ENCODE assay signal across 8 cellular contexts in the genomic region with DNA sequence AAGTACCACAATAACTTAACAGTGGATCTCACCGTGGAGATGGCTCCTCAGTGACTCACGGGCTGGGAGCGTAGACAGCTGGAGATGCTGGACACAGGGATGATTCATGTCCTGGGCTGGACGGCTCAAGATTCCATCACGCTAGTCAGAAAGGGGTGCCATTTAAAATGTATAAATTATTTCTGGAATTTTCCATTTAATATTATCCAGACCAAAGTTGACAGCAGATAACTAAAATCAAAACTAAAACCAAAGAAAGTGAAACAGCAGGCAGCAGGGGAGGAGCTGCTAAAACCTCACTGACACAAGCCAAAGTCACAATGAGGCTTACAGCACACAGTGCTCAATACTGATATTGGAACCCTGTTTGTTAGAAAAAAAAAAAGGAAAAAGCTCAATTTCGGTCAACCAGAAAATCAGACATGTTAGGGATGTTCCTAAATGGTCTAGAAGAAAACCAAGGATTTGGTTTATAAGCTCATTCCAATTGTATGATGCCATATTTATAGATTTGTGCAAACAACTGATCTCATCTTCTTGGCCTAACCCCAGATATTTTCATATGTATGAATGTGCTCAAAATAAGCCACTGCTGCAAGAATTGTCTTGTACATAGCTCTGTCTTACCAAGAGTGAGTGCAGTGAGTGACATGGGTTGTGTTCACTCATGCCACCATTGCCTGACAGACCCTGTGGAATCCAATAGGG.
DNase-seq lines count a peak whose midpoint lies in the region; ATAC-seq and TF ChIP-seq lines count a peak whose summit lies in the region.

No MANE protein-coding gene starts in this region.

- H2AFZ ChIP-seq in smooth muscle cell (ENCODE audit: low read depth), result peak overlapping the region; percentile 26

- H4K20me1 ChIP-seq in smooth muscle cell (ENCODE audit: low read depth), result no peaks in the 10 kb centered on the region

- H3K4me2 ChIP-seq in smooth muscle cell, result peak overlapping the region; percentile 80

- peak; percentile 70 for DNase-seq in Right ventricle myocardium inferior (ENCODE audit: missing footprints)
- DNase-seq in cardiac septum (ENCODE audit: low spot score), result no peak
- peak; percentile 87 to 90 for DNase-seq in foreskin keratinocyte
- peak; percentile 5 for DNase-seq in smooth muscle cell (lab: John Stamatoyannopoulos, UW; ENCODE audit: unreplicated experiment)
- DNase-seq in NCI-H187 (lab: John Stamatoyannopoulos, UW), result no peak
- DNase-seq in retina, result no peak

- no peaks in the 10 kb centered on the region for H3K9me3 Mint-ChIP-seq in T-helper 1 cell treated with Interleukin-12 subunit alpha and Interleukin-12 subunit beta and Interleukin-4 antibody, amounts not matched to agents 30 μg/mL and 1 μg/mL, for 36 hours

- no peaks in the 10 kb centered on the region for H3K36me3 ChIP-seq in smooth muscle cell (ENCODE audit: low read depth)

- H3K4me1 ChIP-seq in foreskin keratinocyte (peaks cover 3% of the 10 kb centered on the region), smooth muscle cell (ENCODE audit: low read depth) (peaks cover 16% of the 10 kb centered on the region)

- intact Hi-C loops in Right ventricle myocardium inferior (cut with DNase I) (no loop called here), cardiac septum (cut with DNase I) (no loop called here)

- H3K27ac Mint-ChIP-seq in T-helper 1 cell treated with Interleukin-12 subunit alpha and Interleukin-12 subunit beta and Interleukin-4 antibody, amounts not matched to agents 30 μg/mL and 1 μg/mL, for 36 hours, result peak overlapping the region; percentile 24

- peaks cover 18% of the 10 kb centered on the region for H3F3A ChIP-seq in smooth muscle cell (ENCODE audit: low read depth)

- TF ChIP-seq CTCF in foreskin keratinocyte (conservative IDR thresholded peaks at IDR 0.05) (no peak), smooth muscle cell (IDR thresholded peaks at IDR 0.05; ENCODE audit: borderline replicate concordance, insufficient read depth, poor library complexity, severe bottlenecking) (no peak)

- H3K4me3 Mint-ChIP-seq in T-helper 1 cell treated with Interleukin-12 subunit alpha and Interleukin-12 subunit beta and Interleukin-4 antibody, amounts not matched to agents 30 μg/mL and 1 μg/mL, for 36 hours, result peak overlapping the region; percentile 57

- H3K27me3 ChIP-seq in foreskin keratinocyte, result no peaks in the 10 kb centered on the region
- H3K27me3 ChIP-seq in smooth muscle cell (ENCODE audit: low read depth), result no peaks in the 10 kb centered on the region

- peaks cover 32% of the 10 kb centered on the region for H3K4me1 Mint-ChIP-seq in T-helper 1 cell treated with Interleukin-12 subunit alpha and Interleukin-12 subunit beta and Interleukin-4 antibody, amounts not matched to agents 30 μg/mL and 1 μg/mL, for 36 hours (ENCODE audit: low read depth)

- ATAC-seq in Right ventricle myocardium inferior, result peak; percentile 80
- ATAC-seq in HG02970 (IDR thresholded peaks at IDR 0.05; ENCODE audit: low FRiP score, unreplicated experiment), result peak; percentile 60
- ATAC-seq in foreskin keratinocyte, result peak; percentile 97

- WGBS in smooth muscle cell (ENCODE audit: low lambda C conversion rate), result 6% methylated on average over 6 of the region's 6 CpGs

- peaks cover 25% of the 10 kb centered on the region for H3K27me3 Mint-ChIP-seq in T-helper 1 cell treated with Interleukin-12 subunit alpha and Interleukin-12 subunit beta and Interleukin-4 antibody, amounts not matched to agents 30 μg/mL and 1 μg/mL, for 36 hours (ENCODE audit: low read depth)

- peak overlapping the region; percentile 95 for H3K9ac ChIP-seq in smooth muscle cell (ENCODE audit: low read depth)

- no peaks in the 10 kb centered on the region for H3K36me3 Mint-ChIP-seq in T-helper 1 cell treated with Interleukin-12 subunit alpha and Interleukin-12 subunit beta and Interleukin-4 antibody, amounts not matched to agents 30 μg/mL and 1 μg/mL, for 36 hours (ENCODE audit: low read depth)

- H3K9me3 ChIP-seq in smooth muscle cell (replicated peaks; ENCODE audit: low read depth), result no peaks in the 10 kb centered on the region

- peak overlapping the region; percentile 21 for H3K4me3 ChIP-seq in smooth muscle cell

- peak overlapping the region; percentile 36 for H3K27ac ChIP-seq in foreskin keratinocyte
- peak overlapping the region; percentile 100 for H3K27ac ChIP-seq in smooth muscle cell (ENCODE audit: low read depth)

- H3K79me2 ChIP-seq in smooth muscle cell (ENCODE audit: low read depth), result no peaks in the 10 kb centered on the region

Comparison
In these comparisons a context has a peak if more than half of its experiments do, and no peak if none do; other contexts are left out.
1. DNase-seq: peak in Right ventricle myocardium inferior (single experiment), foreskin keratinocyte (2 of 2) and smooth muscle cell (single experiment); none in cardiac septum (single experiment), NCI-H187 (0 of 2) and retina (single experiment).
2. Peak in every context shown above with its lines, with median percentiles within 50 percentile points of each other: ATAC-seq.